Comparison of ENCODE assay signal across 17 cellular contexts in genomic region chr14:90543876-90544275, GRCh38.
DNase-seq lines count a peak whose midpoint lies in the region; ATAC-seq and TF ChIP-seq lines count a peak whose summit lies in the region.
"Had no signal": no experiment of that assay in that cellular context is flagged by ENCODE, and none has a peak within 500 bp of the region (broad histone marks: within the 10 kb centered on the region; RNA-seq: fewer than 3 reads in every experiment).

No MANE protein-coding gene starts in this region.

- H3K27me3 Mint-ChIP-seq in chondrocyte (ENCODE audit: low read depth) (no peaks in the 10 kb centered on the region), natural killer cell (ENCODE audit: low read depth in 2 of 2) (no peaks in the 10 kb centered on the region)

- intact Hi-C loops in lower lobe of right lung (cut with DNase I) (no loop called here), natural killer cell (cut with micrococcal nuclease) (no loop called here)

- DNase-seq in chondrocyte (ENCODE audit: low spot score) (peak; percentile 60), lower lobe of right lung (peak; percentile 27), natural killer cell (no peak), NCI-H1092 treated with DMSO at 0.1 percent for 48 hours (lab: John Stamatoyannopoulos, UW) (no peak)
- DNase-seq: DMS53, GDM1, KBM-7, NCI-H1105, NCI-H2171, NCI-H526 treated with DMSO at 0.1 percent for 48 hours, OCI-M1 had no signal

- H3K27ac Mint-ChIP-seq in chondrocyte (ENCODE audit: unreplicated experiment), result no peak overlapping the region
- no peak overlapping the region for H3K27ac Mint-ChIP-seq in natural killer cell
- H3K27ac Mint-ChIP-seq: GM23338 had no signal

- no peak overlapping the region for H3K9ac ChIP-seq in BLaER1
- H3K9ac ChIP-seq in rectal smooth muscle tissue (ENCODE audit: low read length), result no peak overlapping the region

- H3K36me3 ChIP-seq in BLaER1, result peaks cover 28% of the 10 kb centered on the region
- peaks cover 4% of the 10 kb centered on the region for H3K36me3 ChIP-seq in lower lobe of right lung
- no peaks in the 10 kb centered on the region for H3K36me3 ChIP-seq in rectal smooth muscle tissue (ENCODE audit: control insufficient read depth, insufficient read depth, low read length)
- H3K36me3 ChIP-seq: HAP-1 had no signal

- H3K4me3 Mint-ChIP-seq in chondrocyte (ENCODE audit: unreplicated experiment), result no peak overlapping the region
- H3K4me3 Mint-ChIP-seq in natural killer cell, result no peak overlapping the region
- H3K4me3 Mint-ChIP-seq: CD14-positive monocyte, GM23338 had no signal

- TF ChIP-seq CTCF in chondrocyte (IDR thresholded peaks at IDR 0.05) (no peak), lower lobe of right lung (IDR thresholded peaks at IDR 0.05) (no peak), natural killer cell (IDR thresholded peaks at IDR 0.05) (no peak)

- no peaks in the 10 kb centered on the region for H4K20me1 ChIP-seq in BLaER1

- H3K4me1 ChIP-seq in BLaER1 (peaks cover 75% of the 10 kb centered on the region), lower lobe of right lung (no peaks in the 10 kb centered on the region), rectal smooth muscle tissue (ENCODE audit: control insufficient read depth, insufficient read depth, low read length) (peaks cover 28% of the 10 kb centered on the region)
- H3K4me1 ChIP-seq: HAP-1 had no signal

- H3K9me3 ChIP-seq in BLaER1, result no peaks in the 10 kb centered on the region
- H3K9me3 ChIP-seq in lower lobe of right lung, result no peaks in the 10 kb centered on the region
- H3K9me3 ChIP-seq: HAP-1 had no signal

- H3K4me1 Mint-ChIP-seq in chondrocyte (ENCODE audit: low read depth) (peaks cover 19% of the 10 kb centered on the region), natural killer cell (no peaks in the 10 kb centered on the region)
- H3K4me1 Mint-ChIP-seq: CD14-positive monocyte had no signal

- H3K27ac ChIP-seq in BLaER1, result peak overlapping the region; percentile 27; the same call in 1 of the 2 replicates
- H3K27ac ChIP-seq in lower lobe of right lung, result no peak overlapping the region
- H3K27ac ChIP-seq in rectal smooth muscle tissue (ENCODE audit: low read depth, low read length), result peak overlapping the region; percentile 90

- no peaks in the 10 kb centered on the region for H3K27me3 ChIP-seq in BLaER1
- H3K27me3 ChIP-seq in lower lobe of right lung (ENCODE audit: low read depth), result no peaks in the 10 kb centered on the region
- H3K27me3 ChIP-seq in rectal smooth muscle tissue (ENCODE audit: control insufficient read depth, insufficient read depth, low read length), result no peaks in the 10 kb centered on the region

- H3K4me3 ChIP-seq in BLaER1, result no peak overlapping the region
- H3K4me3 ChIP-seq in lower lobe of right lung, result no peak overlapping the region
- H3K4me3 ChIP-seq in rectal smooth muscle tissue (ENCODE audit: low read length), result no peak overlapping the region
- H3K4me3 ChIP-seq: GM23338, HAP-1 had no signal

- H3K36me3 Mint-ChIP-seq in chondrocyte (ENCODE audit: low read depth) (peaks cover 3% of the 10 kb centered on the region), natural killer cell (no peaks in the 10 kb centered on the region)
- H3K36me3 Mint-ChIP-seq: CD14-positive monocyte had no signal

- no peaks in the 10 kb centered on the region for H3K9me3 Mint-ChIP-seq in chondrocyte (ENCODE audit: low read depth)
- no peaks in the 10 kb centered on the region for H3K9me3 Mint-ChIP-seq in natural killer cell
- H3K9me3 Mint-ChIP-seq: CD14-positive monocyte, GM23338 had no signal

- no peak for ATAC-seq in lower lobe of right lung
- ATAC-seq in natural killer cell, result no peak
- ATAC-seq in HG03097 (IDR thresholded peaks at IDR 0.05; ENCODE audit: low FRiP score, unreplicated experiment), result no peak
- ATAC-seq: GM23338 had no signal

- no peak overlapping the region for H3K4me2 ChIP-seq in BLaER1
- H3K4me2 ChIP-seq: GM23338 had no signal

Comparison
In these comparisons a context has a peak if more than half of its experiments do, and no peak if none do; other contexts are left out.
1. DNase-seq: peak in chondrocyte (single experiment) and lower lobe of right lung (single experiment); none in natural killer cell (single experiment) and NCI-H1092 treated with DMSO at 0.1 percent for 48 hours (single experiment).